20 cellular contexts compared by ENCODE assay signal in genomic region chr6:16898640-16899428, GRCh38.
A peak's percentile ranks its signal among the peaks of the same experiment; 100 is the strongest.
DNase-seq lines count a peak whose midpoint lies in the region; ATAC-seq and TF ChIP-seq lines count a peak whose summit lies in the region.
"Had no signal": no experiment of that assay in that cellular context is flagged by ENCODE, and none has a peak within 500 bp of the region (broad histone marks: within the 10 kb centered on the region; RNA-seq: fewer than 3 reads in every experiment).

No MANE protein-coding gene starts in this region.

- 0 out of 2 replicates have a peak, but pooled peaks have one; percentile 18 for TF ChIP-seq CTCF in Loucy (conservative IDR thresholded peaks at IDR 0.05; ENCODE audit: low read length)

- H3K79me2 ChIP-seq in Loucy (ENCODE audit: insufficient read depth, low read length): no peaks in the 10 kb centered on the region

- H3K27me3 ChIP-seq in Loucy (ENCODE audit: insufficient read depth, low read length, poor library complexity, severe bottlenecking): no peaks in the 10 kb centered on the region
- H3K27me3 ChIP-seq: BLaER1 had no signal

- H3K4me1 ChIP-seq in Loucy (ENCODE audit: insufficient read depth, low read length, poor library complexity, severe bottlenecking) (no peaks in the 10 kb centered on the region), mesodermal cell (ENCODE audit: control insufficient read depth, insufficient read depth, low read length, poor library complexity, severe bottlenecking) (peaks cover 12% of the 10 kb centered on the region)
- H3K4me1 ChIP-seq: BLaER1, Caco-2 had no signal

- peak; percentile 3 for DNase-seq in ELF-1 (ENCODE audit: low read depth, low spot score)
- DNase-seq in posterior vena cava (ENCODE audit: low spot score): no peak
- DNase-seq in HPDE6-E6E7 (ENCODE audit: extremely low spot score): no peak
- no peak for DNase-seq in medulla oblongata (ENCODE audit: extremely low spot score)
- no peak for DNase-seq in hippocampal formation (lab: John Stamatoyannopoulos, UW)
- DNase-seq: Caco-2; CD4-positive, CD25-positive, alpha-beta regulatory T cell; CD8-positive, alpha-beta T cell; DMS153; DND-41; GDM1; H7 had no signal

- intact Hi-C loops in posterior vena cava (cut with DNase I): no loop called here

- no peak overlapping the region for H3K4me2 ChIP-seq in Loucy (ENCODE audit: low read depth, low read length, poor library complexity, severe bottlenecking)
- H3K4me2 ChIP-seq: BLaER1 had no signal

- no peaks in the 10 kb centered on the region; the same call in 1 of the 2 replicates for H3K9me3 ChIP-seq in Loucy (ENCODE audit: insufficient read depth, low read depth, low read length)
- no peaks in the 10 kb centered on the region for H3K9me3 ChIP-seq in mesodermal cell (ENCODE audit: control insufficient read depth, low read length)
- H3K9me3 ChIP-seq: Caco-2 had no signal

- no peak; the same call in 2 of the 3 replicates for ATAC-seq in SK-N-SH treated with all-trans-retinoic acid at 6 μM for 48 hours
- ATAC-seq: CD8-positive, alpha-beta T cell; GM12878; HCT116 had no signal

- H2AFZ ChIP-seq in Loucy (ENCODE audit: low read length): no peak overlapping the region

- H3K9ac ChIP-seq in Loucy (ENCODE audit: low read depth, low read length, poor library complexity, severe bottlenecking): no peak overlapping the region
- H3K9ac ChIP-seq: BLaER1 had no signal

- WGBS in mesodermal cell (ENCODE audit: insufficient coverage in 2 of 2), 2 experiments: 73 to 89% methylated on average over 3 to 6 of the region's 8 CpGs

- H3K4me3 ChIP-seq in Loucy (ENCODE audit: low read length, poor library complexity, severe bottlenecking): no peak overlapping the region
- H3K4me3 ChIP-seq in mesodermal cell (ENCODE audit: extremely low read depth, insufficient read depth, low read length, poor library complexity, severe bottlenecking): no peak overlapping the region
- H3K4me3 ChIP-seq: BLaER1, GM12878 had no signal

- no peaks in the 10 kb centered on the region for H4K20me1 ChIP-seq in Loucy (ENCODE audit: insufficient read depth, low read length, poor library complexity, severe bottlenecking)
- H4K20me1 ChIP-seq: BLaER1 had no signal

- H3F3A ChIP-seq in Loucy (ENCODE audit: low read depth): no peaks in the 10 kb centered on the region

- H3K27ac ChIP-seq in mesodermal cell (ENCODE audit: low read depth, low read length, severe bottlenecking): peak overlapping the region; percentile 54
- H3K27ac ChIP-seq: 22Rv1, BLaER1, C4-2B had no signal

- no peaks in the 10 kb centered on the region for H3K36me3 ChIP-seq in Loucy (ENCODE audit: insufficient read depth, low read length)
- no peaks in the 10 kb centered on the region for H3K36me3 ChIP-seq in mesodermal cell (ENCODE audit: control insufficient read depth, insufficient read depth, low read length)
- H3K36me3 ChIP-seq: BLaER1 had no signal

- H3K9me2 ChIP-seq in Loucy (replicated peaks; ENCODE audit: low read depth, low read length): no peaks in the 10 kb centered on the region

TF ChIP-seq in SK-N-SH treated with all-trans-retinoic acid at 6 μM for 48 hours, 23 proteins besides CTCF, POLR2A, EP300 and RAD21:
- TF ChIP-seq CREB5 (CRISPR knock-in tag; IDR thresholded peaks at IDR 0.05; ENCODE audit: low read depth): no peak
- peak; percentile 78; the same call in 1 of the 2 replicates for TF ChIP-seq TCF4 (CRISPR knock-in tag; IDR thresholded peaks at IDR 0.05; ENCODE audit: borderline replicate concordance)
- 0 out of 2 replicates have a peak, but pooled peaks have one; percentile 12 for TF ChIP-seq TSHZ2 (CRISPR knock-in tag; IDR thresholded peaks at IDR 0.05)
